ENCODE assay signal across 21 cellular contexts in genomic region chr9:91261417-91261816, GRCh38.
"Had no signal": no experiment of that assay in that cellular context is flagged by ENCODE, and none has a peak within 500 bp of the region (broad histone marks: within the 10 kb centered on the region; RNA-seq: fewer than 3 reads in every experiment).

No MANE protein-coding gene starts in this region.

- H3K27ac ChIP-seq: cardiac muscle cell, colonic mucosa, hepatocyte, neutrophil, SJSA1, thoracic aorta had no signal

- H3K9me3 ChIP-seq: adrenal gland, colonic mucosa, mucosa of descending colon, neutrophil, SJSA1, stomach, thoracic aorta had no signal

- H3K36me3 ChIP-seq: adrenal gland, cardiac muscle cell, colonic mucosa, neutrophil, SJSA1, stomach, thoracic aorta had no signal

- H3K4me3 Mint-ChIP-seq: activated CD8-positive, alpha-beta T cell treated with anti-CD3 and anti-CD28 coated beads, Interleukin-2, amount 10 ng/mL, durations not matched to agents 7 days and 5 days; activated naive CD4-positive, alpha-beta T cell treated with anti-CD3 and anti-CD28 coated beads, Interleukin-2, amount 10 ng/mL, durations not matched to agents 7 days and 5 days; memory B cell; naive thymus-derived CD8-positive, alpha-beta T cell; T-helper 2 cell treated with Interferon-gamma antibody and Interleukin-4, amounts not matched to agents 5 μg/mL and 100 μg/mL, for 36 hours had no signal

- H3K4me3 ChIP-seq: adrenal gland, cardiac muscle cell, colonic mucosa, hepatocyte, mucosa of descending colon, SJSA1, stomach, thoracic aorta had no signal

- H3K27ac Mint-ChIP-seq: activated CD8-positive, alpha-beta T cell treated with anti-CD3 and anti-CD28 coated beads, Interleukin-2, amount 10 ng/mL, durations not matched to agents 7 days and 5 days; activated naive CD4-positive, alpha-beta T cell treated with anti-CD3 and anti-CD28 coated beads, Interleukin-2, amount 10 ng/mL, durations not matched to agents 7 days and 5 days; memory B cell; T-helper 2 cell treated with Interferon-gamma antibody and Interleukin-4, amounts not matched to agents 5 μg/mL and 100 μg/mL, for 36 hours had no signal

- ATAC-seq: activated CD8-positive, alpha-beta T cell treated with anti-CD3 and anti-CD28 coated beads, Interleukin-2, amount 10 ng/mL, durations not matched to agents 7 days and 5 days; esophagus mucosa; mucosa of descending colon; naive thymus-derived CD8-positive, alpha-beta T cell; right cardiac atrium had no signal

- FAIRE-seq: small intestine had no signal

- H3K4me1 ChIP-seq: colonic mucosa, SJSA1 had no signal

- H3K27me3 Mint-ChIP-seq: activated naive CD4-positive, alpha-beta T cell treated with anti-CD3 and anti-CD28 coated beads, Interleukin-2, amount 10 ng/mL, durations not matched to agents 7 days and 5 days; memory B cell; naive thymus-derived CD8-positive, alpha-beta T cell had no signal

- DNase-seq: activated CD4-positive, CD25-positive, alpha-beta regulatory T cell treated with anti-CD3 and anti-CD28 coated beads, Interleukin-2, amount 50 U/mL, for 72 hours; activated CD8-positive, alpha-beta memory T cell treated with anti-CD3 and anti-CD28 coated beads, Interleukin-2, amount 50 U/mL, for 4 hours; activated CD8-positive, alpha-beta T cell treated with anti-CD3 and anti-CD28 coated beads, Interleukin-2, amount 10 ng/mL, durations not matched to agents 7 days and 5 days; activated naive CD4-positive, alpha-beta T cell treated with anti-CD3 and anti-CD28 coated beads, Interleukin-2, amount 10 ng/mL, durations not matched to agents 7 days and 5 days; colonic mucosa; islet precursor cell; mucosa of descending colon; naive thymus-derived CD8-positive, alpha-beta T cell; right cardiac atrium; small intestine; stomach; SW 1271 had no signal

- H3K27me3 ChIP-seq: adrenal gland, cardiac muscle cell, colonic mucosa, hepatocyte, neutrophil, SJSA1, stomach had no signal
